ENCODE assay signal across 1 cellular context in genomic region chr12:122080149-122081107, GRCh38.
A peak's percentile ranks its signal among the peaks of the same experiment; 100 is the strongest.
TF ChIP-seq lines count a peak whose summit lies in the region.

No MANE protein-coding gene starts in this region.

TF ChIP-seq in endothelial cell of umbilical vein, 7 proteins besides CTCF, POLR2A, EP300 and RAD21:
- TF ChIP-seq, protein P1, sequence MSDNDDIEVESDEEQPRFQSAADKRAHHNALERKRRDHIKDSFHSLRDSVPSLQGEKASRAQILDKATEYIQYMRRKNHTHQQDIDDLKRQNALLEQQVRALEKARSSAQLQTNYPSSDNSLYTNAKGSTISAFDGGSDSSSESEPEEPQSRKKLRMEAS (IDR thresholded peaks at IDR 0.05; ENCODE audit: insufficient read depth, insufficient read length) = no peak
- TF ChIP-seq POLR2AphosphoS5 (IDR thresholded peaks at IDR 0.05; ENCODE audit: insufficient read depth, low read depth, low read length) (peak; percentile 63), GATA2 (IDR thresholded peaks at IDR 0.05; ENCODE audit: insufficient read depth, insufficient read length, low read depth, low read length) (no peak), EZH2 (IDR thresholded peaks at IDR 0.05; ENCODE audit: borderline replicate concordance, low read depth, low read length, severe bottlenecking) (no peak), MYC (IDR thresholded peaks at IDR 0.05; ENCODE audit: low read depth, low read length) (no peak), JUN (IDR thresholded peaks at IDR 0.05; ENCODE audit: borderline replicate concordance, insufficient read depth, insufficient read length, low read depth) (peak; percentile 41), FOS (IDR thresholded peaks at IDR 0.05; ENCODE audit: borderline replicate concordance, insufficient read depth, low read length) (no peak)
TF ChIP-seq in endothelial cell of umbilical vein: peak in this region for 2.
